ENCODE assay signal across 20 cellular contexts in the genomic region with DNA sequence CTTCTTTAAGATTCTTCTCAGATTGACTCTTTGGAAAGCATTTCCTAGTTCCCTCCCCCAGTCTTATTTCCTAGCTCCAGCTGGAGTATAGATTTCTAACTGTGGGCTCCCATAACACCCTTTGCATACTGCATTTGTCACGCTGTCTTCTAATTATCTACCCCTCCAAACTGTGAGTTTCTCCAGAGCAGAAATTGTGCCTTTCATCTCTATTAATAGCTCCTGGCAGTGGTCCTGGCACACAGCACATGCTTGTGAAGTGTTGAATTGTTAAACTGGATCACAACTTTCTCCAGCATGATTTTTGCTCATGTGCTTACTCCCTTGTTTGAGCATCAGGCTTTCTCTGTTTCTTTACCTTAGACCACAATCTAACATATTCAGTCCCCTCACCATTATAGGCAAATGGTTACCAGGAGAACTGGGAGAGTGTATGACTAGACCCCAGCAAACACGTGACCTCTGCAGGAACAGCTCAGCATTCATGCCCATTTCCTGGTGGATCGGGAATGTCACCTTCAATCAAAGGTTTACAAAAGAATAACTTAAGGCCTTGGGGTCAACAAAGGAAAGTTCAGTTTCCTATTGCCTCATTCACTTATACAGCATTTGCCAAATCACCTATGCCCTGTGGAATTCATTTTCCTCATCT.
DNase-seq lines count a peak whose midpoint lies in the region; ATAC-seq and TF ChIP-seq lines count a peak whose summit lies in the region.
"Had no signal": no experiment of that assay in that cellular context is flagged by ENCODE, and none has a peak within 500 bp of the region (broad histone marks: within the 10 kb centered on the region; RNA-seq: fewer than 3 reads in every experiment).

No MANE protein-coding gene starts in this region.

- peak; percentile 78 to 83 for ATAC-seq in right cardiac atrium
- ATAC-seq: CD8-positive, alpha-beta T cell; mucosa of descending colon; Panc1 had no signal

- H3K36me3 ChIP-seq in endodermal cell (ENCODE audit: control insufficient read depth, insufficient read depth, low read length), result no peaks in the 10 kb centered on the region
- H3K36me3 ChIP-seq: pancreas, uterus had no signal

- no peak overlapping the region for H3K9ac ChIP-seq in endodermal cell (ENCODE audit: extremely low read depth, low read length, poor library complexity, severe bottlenecking)

- TF ChIP-seq CTCF in endodermal cell (conservative IDR thresholded peaks at IDR 0.05) (no peak), osteocyte (IDR thresholded peaks at IDR 0.05) (no peak)

- H3K4me3 Mint-ChIP-seq in endodermal cell, result no peak overlapping the region
- no peak overlapping the region for H3K4me3 Mint-ChIP-seq in osteocyte (ENCODE audit: unreplicated experiment)
- H3K4me3 Mint-ChIP-seq: activated CD4-positive, alpha-beta T cell treated with anti-CD3 and anti-CD28 coated beads, Interleukin-2, amount 10 ng/mL, durations not matched to agents 7 days and 5 days; activated naive CD4-positive, alpha-beta T cell treated with anti-CD3 and anti-CD28 coated beads, Interleukin-2, amount 10 ng/mL, durations not matched to agents 7 days and 5 days; CD8-positive, alpha-beta T cell; stimulated activated naive CD8-positive, alpha-beta T cell treated with anti-CD3 and anti-CD28 coated beads, Interleukin-15, Interleukin-2, amounts not matched to agents 100 ng/mL and 50 ng/mL, for 24 hours had no signal

- peaks cover 32% of the 10 kb centered on the region for H3K9me3 Mint-ChIP-seq in endodermal cell
- no peaks in the 10 kb centered on the region for H3K9me3 Mint-ChIP-seq in osteocyte (ENCODE audit: unreplicated experiment)
- H3K9me3 Mint-ChIP-seq: activated naive CD4-positive, alpha-beta T cell treated with anti-CD3 and anti-CD28 coated beads, Interleukin-2, amount 10 ng/mL, durations not matched to agents 7 days and 5 days; CD8-positive, alpha-beta T cell; stimulated activated naive CD8-positive, alpha-beta T cell treated with anti-CD3 and anti-CD28 coated beads, Interleukin-15, Interleukin-2, amounts not matched to agents 100 ng/mL and 50 ng/mL, for 24 hours had no signal

- H3K36me3 Mint-ChIP-seq in endodermal cell (ENCODE audit: low read depth), result peaks cover 7% of the 10 kb centered on the region
- H3K36me3 Mint-ChIP-seq in osteocyte (ENCODE audit: unreplicated experiment), result peaks cover 2% of the 10 kb centered on the region
- H3K36me3 Mint-ChIP-seq: activated naive CD4-positive, alpha-beta T cell treated with anti-CD3 and anti-CD28 coated beads, Interleukin-2, amount 10 ng/mL, durations not matched to agents 7 days and 5 days; CD8-positive, alpha-beta T cell had no signal

- H3K27me3 ChIP-seq in endodermal cell (ENCODE audit: control insufficient read depth, insufficient read depth, low read length, poor library complexity, severe bottlenecking), result no peaks in the 10 kb centered on the region
- no peaks in the 10 kb centered on the region for H3K27me3 ChIP-seq in right cardiac atrium (ENCODE audit: control insufficient read depth, insufficient read depth)
- H3K27me3 ChIP-seq: pancreas, uterus had no signal

- 82 to 91% methylated on average over 3 of the region's 3 CpGs for WGBS in endodermal cell (ENCODE audit: insufficient coverage in 1 of 2, insufficient read length in 1 of 2), 2 experiments
- WGBS in right cardiac atrium, result 41% methylated on average over 3 of the region's 3 CpGs

- H3K27ac ChIP-seq in endodermal cell (ENCODE audit: low read depth, low read length) (no peak overlapping the region), right cardiac atrium (ENCODE audit: low read length) (peak overlapping the region; percentile 96)
- H3K27ac ChIP-seq: pancreas had no signal

- no peaks in the 10 kb centered on the region for H3K4me1 ChIP-seq in endodermal cell (ENCODE audit: control insufficient read depth, insufficient read depth, low read length)
- H3K4me1 ChIP-seq in right cardiac atrium (ENCODE audit: control insufficient read depth, insufficient read depth, low read length), result peaks cover 2% of the 10 kb centered on the region
- H3K4me1 ChIP-seq: pancreas had no signal

- H3K27me3 Mint-ChIP-seq in endodermal cell (ENCODE audit: insufficient read depth) (no peaks in the 10 kb centered on the region), osteocyte (ENCODE audit: unreplicated experiment) (no peaks in the 10 kb centered on the region)
- H3K27me3 Mint-ChIP-seq: activated naive CD4-positive, alpha-beta T cell treated with anti-CD3 and anti-CD28 coated beads, Interleukin-2, amount 10 ng/mL, durations not matched to agents 7 days and 5 days; stimulated activated naive CD8-positive, alpha-beta T cell treated with anti-CD3 and anti-CD28 coated beads, Interleukin-15, Interleukin-2, amounts not matched to agents 100 ng/mL and 50 ng/mL, for 24 hours had no signal

- H3K27ac Mint-ChIP-seq in endodermal cell (no peak overlapping the region), osteocyte (ENCODE audit: unreplicated experiment) (peak overlapping the region; percentile 9)
- H3K27ac Mint-ChIP-seq: activated CD4-positive, alpha-beta T cell treated with anti-CD3 and anti-CD28 coated beads, Interleukin-2, amount 10 ng/mL, durations not matched to agents 7 days and 5 days; activated naive CD4-positive, alpha-beta T cell treated with anti-CD3 and anti-CD28 coated beads, Interleukin-2, amount 10 ng/mL, durations not matched to agents 7 days and 5 days; CD8-positive, alpha-beta T cell; stimulated activated naive CD8-positive, alpha-beta T cell treated with anti-CD3 and anti-CD28 coated beads, Interleukin-15, Interleukin-2, amounts not matched to agents 100 ng/mL and 50 ng/mL, for 24 hours had no signal

- H3K4me1 Mint-ChIP-seq in endodermal cell, result no peaks in the 10 kb centered on the region
- H3K4me1 Mint-ChIP-seq in osteocyte (ENCODE audit: unreplicated experiment), result peaks cover 11% of the 10 kb centered on the region
- H3K4me1 Mint-ChIP-seq: activated CD4-positive, alpha-beta T cell treated with anti-CD3 and anti-CD28 coated beads, Interleukin-2, amount 10 ng/mL, durations not matched to agents 7 days and 5 days; activated naive CD4-positive, alpha-beta T cell treated with anti-CD3 and anti-CD28 coated beads, Interleukin-2, amount 10 ng/mL, durations not matched to agents 7 days and 5 days had no signal

- H3K4me3 ChIP-seq in endodermal cell (ENCODE audit: low read length) (peak overlapping the region; percentile 32), right cardiac atrium (ENCODE audit: low read length) (no peak overlapping the region)
- H3K4me3 ChIP-seq: mucosa of descending colon, pancreas, uterus had no signal

- intact Hi-C loops in right cardiac atrium (cut with DNase I), result loop anchor here in 1 of 4 donors (10.0 kb wide), 1 partner anchor 720 kb away; no protein-coding TSS in a partner anchor

- DNase-seq in COLO829 (ENCODE audit: low spot score) (peak; percentile 18), endodermal cell (no peak), right cardiac atrium (peak in 2 of 3 donors; percentile 18 to 57), osteocyte (ENCODE audit: extremely low spot score, unreplicated experiment) (no peak), GM19238 (ENCODE audit: insufficient read length, low spot score) (no peak), RPMI8226 (no peak), GF-D8 (lab: John Stamatoyannopoulos, UW) (no peak)
- DNase-seq in stimulated activated CD8-positive, alpha-beta memory T cell treated with anti-CD3 and anti-CD28 coated beads, Interleukin-4, amount 100 ng/mL, for 48 hours, result no peak
- DNase-seq: activated CD4-positive, alpha-beta T cell treated with anti-CD3 and anti-CD28 coated beads, Interleukin-2, amount 10 ng/mL, durations not matched to agents 7 days and 5 days; activated naive CD4-positive, alpha-beta T cell treated with anti-CD3 and anti-CD28 coated beads, Interleukin-2, amount 10 ng/mL, durations not matched to agents 7 days and 5 days; activated T-cell treated with anti-CD3 and anti-CD28 coated beads for 4 hours; CD8-positive, alpha-beta T cell; mucosa of descending colon; NCI-H1417; NCI-H774; pancreas; SW 1271 had no signal

- H3K9me3 ChIP-seq in endodermal cell (ENCODE audit: control insufficient read depth, low read length), result peaks cover 58% of the 10 kb centered on the region
- no peaks in the 10 kb centered on the region for H3K9me3 ChIP-seq in right cardiac atrium (ENCODE audit: control insufficient read depth, low read length)
- H3K9me3 ChIP-seq: mucosa of descending colon, pancreas, uterus had no signal

Comparison
In these comparisons a context has a peak if more than half of its experiments do, and no peak if none do; other contexts are left out.
1. DNase-seq: peak in COLO829 (single experiment) and right cardiac atrium (2 of 3); none in endodermal cell (single experiment), osteocyte (single experiment), GM19238 (single experiment), RPMI8226 (single experiment), GF-D8 (single experiment) and stimulated activated CD8-positive, alpha-beta memory T cell treated with anti-CD3 and anti-CD28 coated beads, Interleukin-4, amount 100 ng/mL, for 48 hours (single experiment).